1 cellular context compared by ENCODE assay signal in the genomic region with DNA sequence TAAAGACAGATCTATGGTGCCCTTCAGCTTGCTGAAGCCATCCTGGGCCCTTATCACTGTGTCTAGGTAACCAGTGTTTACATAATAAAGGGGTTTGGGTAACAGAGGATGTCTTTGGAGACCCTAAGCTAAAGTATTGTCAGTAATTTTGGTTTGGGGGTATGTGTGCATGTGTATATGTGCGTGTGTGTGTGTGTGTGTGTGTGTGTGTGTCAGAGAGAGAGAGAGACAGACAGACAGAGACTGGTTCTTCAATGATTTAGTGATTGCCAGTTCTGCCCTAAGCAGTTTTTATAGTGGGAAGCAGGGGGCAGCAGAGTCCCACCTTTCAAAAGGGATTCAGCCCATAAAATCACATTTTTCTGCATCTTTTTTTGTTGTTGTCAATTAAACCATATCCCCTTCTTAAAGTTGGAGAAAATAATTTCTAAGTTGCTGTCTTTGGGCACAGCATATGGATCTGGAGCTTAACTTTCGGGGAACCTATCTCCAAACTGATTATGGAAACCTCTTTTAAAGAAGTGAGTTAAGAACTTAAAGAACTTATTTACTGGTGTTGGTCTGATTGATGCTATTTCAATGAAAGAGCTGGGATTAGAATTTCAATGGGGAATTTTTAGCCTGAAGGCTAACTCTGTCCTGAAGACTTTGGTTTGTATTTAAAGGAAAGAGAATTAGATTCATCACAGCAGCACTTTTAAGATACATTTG.
TF ChIP-seq lines count a peak whose summit lies in the region.

No MANE protein-coding gene starts in this region.

TF ChIP-seq in GM12878, 131 proteins besides CTCF, POLR2A, EP300 and RAD21 (continued from another document):
- TF ChIP-seq, protein P1, sequence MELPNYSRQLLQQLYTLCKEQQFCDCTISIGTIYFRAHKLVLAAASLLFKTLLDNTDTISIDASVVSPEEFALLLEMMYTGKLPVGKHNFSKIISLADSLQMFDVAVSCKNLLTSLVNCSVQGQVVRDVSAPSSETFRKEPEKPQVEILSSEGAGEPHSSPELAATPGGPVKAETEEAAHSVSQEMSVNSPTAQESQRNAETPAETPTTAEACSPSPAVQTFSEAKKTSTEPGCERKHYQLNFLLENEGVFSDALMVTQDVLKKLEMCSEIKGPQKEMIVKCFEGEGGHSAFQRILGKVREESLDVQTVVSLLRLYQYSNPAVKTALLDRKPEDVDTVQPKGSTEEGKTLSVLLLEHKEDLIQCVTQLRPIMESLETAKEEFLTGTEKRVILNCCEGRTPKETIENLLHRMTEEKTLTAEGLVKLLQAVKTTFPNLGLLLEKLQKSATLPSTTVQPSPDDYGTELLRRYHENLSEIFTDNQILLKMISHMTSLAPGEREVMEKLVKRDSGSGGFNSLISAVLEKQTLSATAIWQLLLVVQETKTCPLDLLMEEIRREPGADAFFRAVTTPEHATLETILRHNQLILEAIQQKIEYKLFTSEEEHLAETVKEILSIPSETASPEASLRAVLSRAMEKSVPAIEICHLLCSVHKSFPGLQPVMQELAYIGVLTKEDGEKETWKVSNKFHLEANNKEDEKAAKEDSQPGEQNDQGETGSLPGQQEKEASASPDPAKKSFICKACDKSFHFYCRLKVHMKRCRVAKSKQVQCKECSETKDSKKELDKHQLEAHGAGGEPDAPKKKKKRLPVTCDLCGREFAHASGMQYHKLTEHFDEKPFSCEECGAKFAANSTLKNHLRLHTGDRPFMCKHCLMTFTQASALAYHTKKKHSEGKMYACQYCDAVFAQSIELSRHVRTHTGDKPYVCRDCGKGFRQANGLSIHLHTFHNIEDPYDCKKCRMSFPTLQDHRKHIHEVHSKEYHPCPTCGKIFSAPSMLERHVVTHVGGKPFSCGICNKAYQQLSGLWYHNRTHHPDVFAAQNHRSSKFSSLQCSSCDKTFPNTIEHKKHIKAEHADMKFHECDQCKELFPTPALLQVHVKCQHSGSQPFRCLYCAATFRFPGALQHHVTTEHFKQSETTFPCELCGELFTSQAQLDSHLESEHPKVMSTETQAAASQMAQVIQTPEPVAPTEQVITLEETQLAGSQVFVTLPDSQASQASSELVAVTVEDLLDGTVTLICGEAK (IDR thresholded peaks at IDR 0.05; ENCODE audit: borderline replicate concordance) = no peak
TF ChIP-seq in GM12878: peak in this region for 2.
